Comparison of ENCODE assay signal across 7 cellular contexts in the genomic region with DNA sequence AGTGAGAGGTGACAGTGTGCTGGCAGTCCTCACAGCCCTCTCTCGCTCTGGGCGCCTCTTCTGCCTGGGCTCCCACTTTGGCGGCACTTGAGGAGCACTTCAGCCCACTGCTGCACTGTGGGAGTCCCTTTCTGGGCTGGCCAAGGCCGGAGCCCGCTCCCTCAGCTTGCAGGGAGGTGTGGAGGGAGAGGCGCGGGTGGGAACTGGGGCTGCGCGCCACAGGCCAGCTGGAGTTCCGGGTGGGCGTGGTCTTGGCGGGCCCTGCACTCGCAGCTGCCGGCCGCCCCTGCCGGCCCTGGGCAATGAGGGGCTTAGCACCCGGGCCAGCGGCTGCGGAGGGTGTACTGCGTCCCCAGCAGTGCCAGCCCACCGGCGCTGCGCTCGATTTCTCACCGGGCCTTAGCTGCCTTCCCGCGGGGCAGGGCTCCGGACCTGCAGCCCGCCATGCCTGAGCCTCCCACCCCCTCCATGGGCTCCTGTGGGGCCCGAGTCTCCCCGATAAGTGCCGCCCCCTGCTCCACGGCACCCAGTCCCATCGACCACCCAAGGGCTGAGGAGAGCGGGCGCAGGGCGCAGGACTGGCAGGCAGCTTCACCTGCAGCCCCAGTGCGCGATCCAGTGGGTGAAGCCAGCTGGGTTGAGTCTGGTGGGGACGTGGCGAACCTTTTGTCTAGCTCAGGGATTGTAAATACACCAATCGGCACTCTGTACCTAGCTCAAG. TPM values are rescaled to one million over a fixed set of nuclear protein-coding genes. Genes with fewer than 3 reads are reported as not detected.
DNase-seq lines count a peak whose midpoint lies in the region; ATAC-seq and TF ChIP-seq lines count a peak whose summit lies in the region.
"Not testable (repeated sequence)": the region's sequence is repeated elsewhere in the genome, so short reads cannot be mapped to it uniquely, and the experiment has no call there.

No MANE protein-coding gene starts in this region.

- DNase-seq in ELF-1 (ENCODE audit: low read depth, low spot score) (peak; percentile 27), SJCRH30 (peak; percentile 54 to 60)
- not testable (repeated sequence) for DNase-seq in neural progenitor cell (ENCODE audit: low spot score)

- not testable (repeated sequence) for H3K27ac ChIP-seq in SJCRH30, neural progenitor cell

- not testable (repeated sequence) for H3K9ac ChIP-seq in iPS-15b (ENCODE audit: low read depth, low read length); neural progenitor cell

- H3K4me1 ChIP-seq in SJCRH30; iPS-15b (ENCODE audit: control insufficient read depth, insufficient read depth, low read length); neural progenitor cell: not testable (repeated sequence)

- not testable (repeated sequence) for H3K27me3 Mint-ChIP-seq in activated naive CD8-positive, alpha-beta T cell; dendritic cell treated with granulocyte-macrophage colony-stimulating factor and Interleukin-4, amounts not matched to agents 40 ng/mL and 50 ng/mL, for 4 days; neural progenitor cell (ENCODE audit: insufficient read depth, low read depth); stimulated activated memory B cell treated with anti-CD40 and anti-IgM and Interleukin-4, amounts not matched to agents 10 μg/mL and 1 μg/mL and 100 μg/mL, for 72 hours

- not testable (repeated sequence) for H3K79me2 ChIP-seq in neural progenitor cell (ENCODE audit: low read depth)

- not testable (repeated sequence) for H4K20me1 ChIP-seq in neural progenitor cell (ENCODE audit: low read depth)

- not testable (repeated sequence) for H3K36me3 ChIP-seq in SJCRH30; iPS-15b (ENCODE audit: control insufficient read depth, insufficient read depth, low read length); neural progenitor cell

- H3K9me3 ChIP-seq in SJCRH30 (replicated peaks); iPS-15b (ENCODE audit: control insufficient read depth, insufficient read depth, low read length); neural progenitor cell (ENCODE audit: low read depth): not testable (repeated sequence)

- not testable (repeated sequence) for H3K9me3 Mint-ChIP-seq in activated naive CD8-positive, alpha-beta T cell (ENCODE audit: low read depth); dendritic cell treated with granulocyte-macrophage colony-stimulating factor and Interleukin-4, amounts not matched to agents 40 ng/mL and 50 ng/mL, for 4 days; neural progenitor cell; stimulated activated memory B cell treated with anti-CD40 and anti-IgM and Interleukin-4, amounts not matched to agents 10 μg/mL and 1 μg/mL and 100 μg/mL, for 72 hours

- intact Hi-C loops in dendritic cell treated with granulocyte-macrophage colony-stimulating factor and Interleukin-4, amounts not matched to agents 40 ng/mL and 50 ng/mL, for 4 days (cut with micrococcal nuclease), result not testable (repeated sequence)

- not testable (repeated sequence) for H3K27ac Mint-ChIP-seq in activated naive CD8-positive, alpha-beta T cell; dendritic cell treated with granulocyte-macrophage colony-stimulating factor and Interleukin-4, amounts not matched to agents 40 ng/mL and 50 ng/mL, for 4 days; stimulated activated memory B cell treated with anti-CD40 and anti-IgM and Interleukin-4, amounts not matched to agents 10 μg/mL and 1 μg/mL and 100 μg/mL, for 72 hours
- H3K27ac Mint-ChIP-seq in neural progenitor cell, result peak overlapping the region; percentile 17

- H3F3A ChIP-seq in neural progenitor cell (ENCODE audit: low read depth), result not testable (repeated sequence)

- not testable (repeated sequence) for H2AFZ ChIP-seq in neural progenitor cell (replicated peaks)

- not testable (repeated sequence) for H3K27me3 ChIP-seq in SJCRH30; iPS-15b (ENCODE audit: control insufficient read depth, insufficient read depth, low read length); neural progenitor cell

- not testable (repeated sequence) for H3K4me2 ChIP-seq in neural progenitor cell

- peak overlapping the region; percentile 51 for H3K4me3 ChIP-seq in SJCRH30
- H3K4me3 ChIP-seq in iPS-15b (ENCODE audit: low read depth, low read length), result peak overlapping the region; percentile 30
- not testable (repeated sequence) for H3K4me3 ChIP-seq in neural progenitor cell

- not testable (repeated sequence) for ATAC-seq in stimulated activated memory B cell treated with anti-CD40 and anti-IgM and Interleukin-4, amounts not matched to agents 10 μg/mL and 1 μg/mL and 100 μg/mL, for 72 hours

- not testable (repeated sequence) for TF ChIP-seq CTCF in neural progenitor cell (IDR thresholded peaks at IDR 0.05)

- H3K36me3 Mint-ChIP-seq in activated naive CD8-positive, alpha-beta T cell; dendritic cell treated with granulocyte-macrophage colony-stimulating factor and Interleukin-4, amounts not matched to agents 40 ng/mL and 50 ng/mL, for 4 days (ENCODE audit: low read depth); neural progenitor cell; stimulated activated memory B cell treated with anti-CD40 and anti-IgM and Interleukin-4, amounts not matched to agents 10 μg/mL and 1 μg/mL and 100 μg/mL, for 72 hours: not testable (repeated sequence)

- peaks cover 16% of the 10 kb centered on the region for H3K4me1 Mint-ChIP-seq in activated naive CD8-positive, alpha-beta T cell (ENCODE audit: low read depth)
- H3K4me1 Mint-ChIP-seq in dendritic cell treated with granulocyte-macrophage colony-stimulating factor and Interleukin-4, amounts not matched to agents 40 ng/mL and 50 ng/mL, for 4 days (ENCODE audit: low read depth); neural progenitor cell; stimulated activated memory B cell treated with anti-CD40 and anti-IgM and Interleukin-4, amounts not matched to agents 10 μg/mL and 1 μg/mL and 100 μg/mL, for 72 hours: not testable (repeated sequence)

- H3K4me3 Mint-ChIP-seq in activated naive CD8-positive, alpha-beta T cell, result peak overlapping the region; percentile 14
- H3K4me3 Mint-ChIP-seq in dendritic cell treated with granulocyte-macrophage colony-stimulating factor and Interleukin-4, amounts not matched to agents 40 ng/mL and 50 ng/mL, for 4 days, result peak overlapping the region; percentile 51
- not testable (repeated sequence) for H3K4me3 Mint-ChIP-seq in neural progenitor cell
- peak overlapping the region; percentile 62 for H3K4me3 Mint-ChIP-seq in stimulated activated memory B cell treated with anti-CD40 and anti-IgM and Interleukin-4, amounts not matched to agents 10 μg/mL and 1 μg/mL and 100 μg/mL, for 72 hours

RNA-seq across cellular contexts. Expression of a gene that starts 28.6 kb away (rescaled TPM):
- 342 and 362 TPM in 2 replicates for total RNA-seq in SJCRH30 (2014; rRNA removed; shearing (Covaris generic))
- 693 and 741 TPM in 2 replicates for total RNA-seq in neural progenitor cell (ENCODE audit: low replicate concordance)

RNA-seq across cellular contexts. Expression of a gene that starts 35.9 kb away (rescaled TPM):
- total RNA-seq in SJCRH30 (2014; rRNA removed; shearing (Covaris generic)), result 37.6 and 47.9 TPM in 2 replicates
- 90.0 and 118 TPM in 2 replicates for total RNA-seq in neural progenitor cell (ENCODE audit: low replicate concordance)
